In genomic region chr15:90351479-90352108, GRCh38 we compare ENCODE assay signal across 8 cellular contexts. TPM values are rescaled to one million over a fixed set of nuclear protein-coding genes. Genes with fewer than 3 reads are reported as not detected.
A peak's percentile ranks its signal among the peaks of the same experiment; 100 is the strongest.
DNase-seq lines count a peak whose midpoint lies in the region; ATAC-seq and TF ChIP-seq lines count a peak whose summit lies in the region.

No MANE protein-coding gene starts in this region.

- peak overlapping the region; percentile 61 for H4K12ac ChIP-seq in trophoblast cell (ENCODE audit: low read depth, low read length)

- no peak overlapping the region for H3K4ac ChIP-seq in trophoblast cell (ENCODE audit: low read depth, low read length)

- H4K91ac ChIP-seq in trophoblast cell (ENCODE audit: low read depth, low read length) = peak overlapping the region; percentile 45

- no peak overlapping the region for H2BK120ac ChIP-seq in trophoblast cell (ENCODE audit: insufficient read depth, low read length, poor library complexity)

- peak overlapping the region; percentile 84 for H3K4me2 ChIP-seq in fibroblast of lung (ENCODE audit: extremely low read depth, insufficient read depth, low read length)
- H3K4me2 ChIP-seq in trophoblast cell (ENCODE audit: low read length) = peak overlapping the region; percentile 91

- peak overlapping the region; percentile 96 for H2AFZ ChIP-seq in fibroblast of lung (ENCODE audit: low read length)
- H2AFZ ChIP-seq in trophoblast cell (ENCODE audit: insufficient read depth, low read length, poor library complexity) = peak overlapping the region; percentile 95

- H3K4me1 ChIP-seq in SJCRH30 (0 out of 2 replicates have a peak, but pooled peaks cover 7% of the 10 kb centered on the region), fibroblast of lung (ENCODE audit: control insufficient read depth, extremely low read depth, insufficient read depth, low read length) (no peaks in the 10 kb centered on the region), trophoblast cell (ENCODE audit: control insufficient read depth in 1 of 2, insufficient read depth in 2 of 2, low read length in 2 of 2) (peaks cover 3 to 4% of the 10 kb centered on the region in 2 experiments)

- no peak overlapping the region for H3K23ac ChIP-seq in trophoblast cell (ENCODE audit: low read length)

- H3K79me1 ChIP-seq in trophoblast cell (ENCODE audit: low read length) = peaks cover 5% of the 10 kb centered on the region

- H3K79me2 ChIP-seq in fibroblast of lung (ENCODE audit: control insufficient read depth, insufficient read depth, low read length) = no peaks in the 10 kb centered on the region
- peaks cover 3% of the 10 kb centered on the region for H3K79me2 ChIP-seq in trophoblast cell (ENCODE audit: control insufficient read depth, insufficient read depth, low read length, poor library complexity)

- intact Hi-C loops in Right ventricle myocardium inferior (cut with DNase I) = no loop called here
- intact Hi-C loops in cardiac septum (cut with DNase I) = no loop called here

- peak overlapping the region; percentile 10 for H3K14ac ChIP-seq in trophoblast cell (ENCODE audit: low read length)

- no peak overlapping the region for H2BK5ac ChIP-seq in trophoblast cell (ENCODE audit: low read depth, low read length, poor library complexity)

- peak; percentile 21 for ATAC-seq in Right ventricle myocardium inferior

- H3K18ac ChIP-seq in trophoblast cell (ENCODE audit: low read length) = peak overlapping the region; percentile 42

- H3K27ac ChIP-seq in SJCRH30 (no peak overlapping the region), fibroblast of lung (ENCODE audit: insufficient read depth, low read length) (no peak overlapping the region), trophoblast cell (ENCODE audit: low read depth, low read length) (no peak overlapping the region)

- H3K9me3 ChIP-seq in SJCRH30 (replicated peaks) (no peaks in the 10 kb centered on the region), fibroblast of lung (ENCODE audit: control insufficient read depth, insufficient read depth, low read depth, low read length) (no peaks in the 10 kb centered on the region), trophoblast cell (ENCODE audit: insufficient read depth, low read depth, low read length) (no peaks in the 10 kb centered on the region)

- DNase-seq in Right ventricle myocardium inferior (ENCODE audit: missing footprints) (no peak), cardiac septum (ENCODE audit: low spot score) (no peak), SJCRH30 (no peak), fibroblast of lung (ENCODE audit: low read depth in 2 of 2) (no peak), trophoblast cell (no peak), NCI-H187 treated with DMSO at 0.1 percent for 48 hours (lab: John Stamatoyannopoulos, UW) (no peak), NCI-H1105 (lab: John Stamatoyannopoulos, UW) (no peak), NCI-H1417 (lab: John Stamatoyannopoulos, UW) (no peak)

- H3K27me3 ChIP-seq in SJCRH30 (no peaks in the 10 kb centered on the region), fibroblast of lung (ENCODE audit: control insufficient read depth, insufficient read depth, low read length) (no peaks in the 10 kb centered on the region), trophoblast cell (ENCODE audit: insufficient read depth, low read length) (no peaks in the 10 kb centered on the region)

- H4K20me1 ChIP-seq in fibroblast of lung (ENCODE audit: control insufficient read depth, extremely low read depth, insufficient read depth, low read length) = no peaks in the 10 kb centered on the region

- no peak for TF ChIP-seq CTCF in fibroblast of lung (conservative IDR thresholded peaks at IDR 0.05 in 1 of 2, IDR thresholded peaks at IDR 0.05 in 1 of 2; ENCODE audit: low read depth in 1 of 2, low read length in 2 of 2)

- no peak overlapping the region for H2AK5ac ChIP-seq in trophoblast cell (ENCODE audit: low read length)

- H2BK12ac ChIP-seq in trophoblast cell (ENCODE audit: low read length) = no peak overlapping the region

- H4K8ac ChIP-seq in trophoblast cell (ENCODE audit: low read depth, low read length) = peak overlapping the region; percentile 85

- H3K36me3 ChIP-seq in SJCRH30 = no peaks in the 10 kb centered on the region
- H3K36me3 ChIP-seq in fibroblast of lung (ENCODE audit: control insufficient read depth, insufficient read depth, low read length) = no peaks in the 10 kb centered on the region
- H3K36me3 ChIP-seq in trophoblast cell (ENCODE audit: control insufficient read depth in 1 of 2, insufficient read depth in 2 of 2, low read length in 2 of 2) = peaks cover 0 to 2% of the 10 kb centered on the region in 2 experiments

- H3K4me3 ChIP-seq in SJCRH30 (peak overlapping the region; percentile 77), fibroblast of lung (replicated peaks in 1 of 4; ENCODE audit: control extremely low read depth in 1 of 4, insufficient read depth in 1 of 4, low read depth in 3 of 4, low read length in 4 of 4) (peak overlapping the region; percentile 67 to 85 (median 78)), trophoblast cell (ENCODE audit: low read depth, low read length) (peak overlapping the region; percentile 64)

- WGBS in trophoblast cell (ENCODE audit: extremely low coverage, insufficient coverage, insufficient read length) = no CpG with 5 or more reads among the region's 25 CpGs

- H3K9ac ChIP-seq in fibroblast of lung (ENCODE audit: insufficient read depth, low read length) = no peak overlapping the region
- no peak overlapping the region for H3K9ac ChIP-seq in trophoblast cell (ENCODE audit: low read length)

RNA-seq across cellular contexts. Expression of gene ZNF774, which starts 0.5 kb away (rescaled TPM):
- 4.6 TPM for total RNA-seq in Right ventricle myocardium inferior
- total RNA-seq in cardiac septum = 5.6 TPM
- total RNA-seq in SJCRH30 (2014; rRNA removed; shearing (Covaris generic)) = 1.1 and 1.8 TPM in 2 replicates
- total RNA-seq in fibroblast of lung = 1.3 and 1.8 TPM in 2 replicates
- 1.2 and 1.3 TPM in 2 replicates for polyA plus RNA-seq in fibroblast of lung
- 1.1 TPM in 2 replicates for polyA plus RNA-seq in fibroblast of lung (2012)
- 0.12 TPM in 1 of 2 replicates, not detected in the other for polyA minus RNA-seq in fibroblast of lung (ENCODE audit: low replicate concordance)
- polyA plus RNA-seq in trophoblast cell (2013) = 1.9 and 2.3 TPM in 2 replicates

RNA-seq across cellular contexts. Expression of gene IQGAP1, which starts 36.4 kb away (rescaled TPM):
- total RNA-seq in Right ventricle myocardium inferior (47.6 TPM), cardiac septum (45.6 TPM), fibroblast of lung (160 and 270 TPM in 2 replicates)
- total RNA-seq in SJCRH30 (2014; rRNA removed; shearing (Covaris generic)) = 85.0 and 100 TPM in 2 replicates
- 222 and 231 TPM in 2 replicates for polyA plus RNA-seq in fibroblast of lung
- 176 TPM in 2 replicates for polyA plus RNA-seq in fibroblast of lung (2012)
- 127 and 133 TPM in 2 replicates for polyA minus RNA-seq in fibroblast of lung (ENCODE audit: low replicate concordance)
- polyA plus RNA-seq in trophoblast cell (2013) = 301 and 302 TPM in 2 replicates
